12 cellular contexts compared by ENCODE assay signal in the genomic region with DNA sequence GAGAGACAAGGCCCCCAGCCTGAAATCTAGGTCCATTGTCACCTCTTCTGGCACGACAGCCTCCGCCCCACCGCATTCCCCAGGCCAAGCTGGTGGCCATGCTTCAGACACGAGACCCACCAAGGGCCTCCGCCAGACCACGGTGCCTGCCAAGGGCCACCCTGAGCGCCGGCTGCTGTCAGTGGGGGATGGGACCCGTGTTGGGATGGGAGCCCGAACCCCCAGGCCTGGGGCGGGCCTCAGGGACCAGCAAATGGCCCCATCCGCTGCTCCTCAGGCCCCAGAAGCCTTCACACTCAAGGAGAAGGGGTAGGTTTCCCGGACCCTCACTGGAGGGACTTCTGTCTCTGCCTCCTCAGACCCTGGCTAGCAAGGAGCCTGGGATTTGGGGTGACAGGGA. TPM values are rescaled to one million over a fixed set of nuclear protein-coding genes. Genes with fewer than 3 reads are reported as not detected.
DNase-seq lines count a peak whose midpoint lies in the region; ATAC-seq and TF ChIP-seq lines count a peak whose summit lies in the region.
"Had no signal": no experiment of that assay in that cellular context is flagged by ENCODE, and none has a peak within 500 bp of the region (broad histone marks: within the 10 kb centered on the region; RNA-seq: fewer than 3 reads in every experiment).

No MANE protein-coding gene starts in this region.

- H3K4me1 Mint-ChIP-seq in activated T-cell treated with anti-CD3 and anti-CD28 coated beads, Interleukin-2, amount 50 U/mL, for 72 hours (ENCODE audit: low read depth): peaks cover 12% of the 10 kb centered on the region

- no peaks in the 10 kb centered on the region for H3K9me3 Mint-ChIP-seq in activated T-cell treated with anti-CD3 and anti-CD28 coated beads, Interleukin-2, amount 50 U/mL, for 72 hours
- H3K9me3 Mint-ChIP-seq: CD14-positive monocyte had no signal

- H3K9me3 ChIP-seq in PC-3 (ENCODE audit: low read length) (no peaks in the 10 kb centered on the region), smooth muscle cell (replicated peaks; ENCODE audit: low read depth) (no peaks in the 10 kb centered on the region)
- H3K9me3 ChIP-seq: psoas muscle had no signal

- H3K9me2 ChIP-seq in PC-3 (replicated peaks; ENCODE audit: low read length): no peaks in the 10 kb centered on the region

- H3F3A ChIP-seq in PC-3 (ENCODE audit: low read length, unreplicated experiment): no peaks in the 10 kb centered on the region
- no peaks in the 10 kb centered on the region for H3F3A ChIP-seq in smooth muscle cell (ENCODE audit: low read depth)

- DNase-seq in activated T-cell treated with anti-CD3 and anti-CD28 coated beads, Interleukin-2, amount 50 U/mL, for 72 hours: no peak
- no peak for DNase-seq in activated T-cell treated with anti-CD3 and anti-CD28 coated beads, Interleukin-2, amount 50 U/mL, for 1 hour
- no peak for DNase-seq in PC-3
- peak; percentile 15 for DNase-seq in epidermal melanocyte (ENCODE audit: insufficient read length, low spot score)
- DNase-seq in smooth muscle cell (lab: John Stamatoyannopoulos, UW; ENCODE audit: unreplicated experiment): no peak
- no peak for DNase-seq in NCI-H1694 (lab: John Stamatoyannopoulos, UW)
- DNase-seq in dedifferentiated amniotic fluid mesenchymal stem cell (ENCODE audit: extremely low spot score): no peak
- DNase-seq: activated CD8-positive, alpha-beta memory T cell treated with anti-CD3 and anti-CD28 coated beads, Interleukin-2, amount 50 U/mL, for 4 hours; NCI-H1930; psoas muscle had no signal

- ATAC-seq in activated T-cell treated with anti-CD3 and anti-CD28 coated beads, Interleukin-2, amount 50 U/mL, for 72 hours (replicated peaks in 1 of 2): no peak
- ATAC-seq in PC-3 (no peak), GM19452 (IDR thresholded peaks at IDR 0.05; ENCODE audit: unreplicated experiment) (no peak)

- CTCF ChIA-PET in PC-3 (lab: Charles Lee): no interaction called here

- BruUV-seq in PC-3 (replicated peaks; lab: Mats Ljungman, UMichigan): no TSS peak

- H3K27ac Mint-ChIP-seq in activated T-cell treated with anti-CD3 and anti-CD28 coated beads, Interleukin-2, amount 50 U/mL, for 72 hours: no peak overlapping the region

- H3K79me2 ChIP-seq in PC-3 (ENCODE audit: low read length) (peaks cover 14% of the 10 kb centered on the region), smooth muscle cell (ENCODE audit: low read depth) (no peaks in the 10 kb centered on the region)

- WGBS in smooth muscle cell (ENCODE audit: low lambda C conversion rate): 90% methylated on average over 13 of the region's 13 CpGs

- POLR2A ChIA-PET in PC-3 (lab: Charles Lee; ENCODE audit: unreplicated experiment): no interaction called here

- peaks cover 2 to 10% of the 10 kb centered on the region in 2 donors for H3K36me3 Mint-ChIP-seq in activated T-cell treated with anti-CD3 and anti-CD28 coated beads, Interleukin-2, amount 50 U/mL, for 72 hours (ENCODE audit: insufficient read depth in 2 of 2)

- H3K27me3 Mint-ChIP-seq in activated T-cell treated with anti-CD3 and anti-CD28 coated beads, Interleukin-2, amount 50 U/mL, for 72 hours (ENCODE audit: low read depth): no peaks in the 10 kb centered on the region

- H4K20me1 ChIP-seq in PC-3 (ENCODE audit: low read length) (no peaks in the 10 kb centered on the region), smooth muscle cell (ENCODE audit: low read depth) (no peaks in the 10 kb centered on the region)

- peak overlapping the region; percentile 74; the same call in 1 of the 2 replicates for H3K9ac ChIP-seq in PC-3 (ENCODE audit: low read length)
- H3K9ac ChIP-seq in smooth muscle cell (ENCODE audit: low read depth): no peak overlapping the region

- peak overlapping the region; percentile 74 for H3K4me3 ChIP-seq in PC-3 (ENCODE audit: low read length)
- H3K4me3 ChIP-seq in smooth muscle cell: no peak overlapping the region

- H3K4me2 ChIP-seq in PC-3 (ENCODE audit: low read length) (peak overlapping the region; percentile 95), smooth muscle cell (peak overlapping the region; percentile 84)

- H3K4me1 ChIP-seq in PC-3 (ENCODE audit: insufficient read depth, low read length) (peaks cover 14% of the 10 kb centered on the region), smooth muscle cell (ENCODE audit: low read depth) (peaks cover 7% of the 10 kb centered on the region)

- H3K27ac ChIP-seq in PC-3 (ENCODE audit: low read length) (no peak overlapping the region), smooth muscle cell (ENCODE audit: low read depth) (no peak overlapping the region)
- H3K27ac ChIP-seq: psoas muscle had no signal

- H3K36me3 ChIP-seq in PC-3 (ENCODE audit: low read depth, low read length): no peaks in the 10 kb centered on the region
- no peaks in the 10 kb centered on the region for H3K36me3 ChIP-seq in smooth muscle cell (ENCODE audit: low read depth)

- no peak overlapping the region for H2AFZ ChIP-seq in PC-3 (ENCODE audit: low read length)
- no peak overlapping the region for H2AFZ ChIP-seq in smooth muscle cell (ENCODE audit: low read depth)

- H3K4me3 Mint-ChIP-seq in activated T-cell treated with anti-CD3 and anti-CD28 coated beads, Interleukin-2, amount 50 U/mL, for 72 hours: peak overlapping the region; percentile 87 to 91

- intact Hi-C loops in PC-3 (cut with micrococcal nuclease): no loop called here

- TF ChIP-seq CTCF in PC-3 (conservative IDR thresholded peaks at IDR 0.05; ENCODE audit: low read depth, low read length) (no peak), smooth muscle cell (IDR thresholded peaks at IDR 0.05; ENCODE audit: borderline replicate concordance, insufficient read depth, poor library complexity, severe bottlenecking) (no peak)

- H3K27me3 ChIP-seq in PC-3 (ENCODE audit: low read length) (no peaks in the 10 kb centered on the region), smooth muscle cell (ENCODE audit: low read depth) (no peaks in the 10 kb centered on the region)

RNA-seq across cellular contexts. Expression of a gene that starts 1.0 kb away (rescaled TPM):
- 10 to 100 TPM; 23.0 to 32.7 TPM for total RNA-seq in activated T-cell treated with anti-CD3 and anti-CD28 coated beads, Interleukin-2, amount 50 U/mL, for 72 hours
- 35.5 and 44.9 TPM in 2 replicates for total RNA-seq in PC-3 (2014; rRNA removed)
- 4.7 and 8.0 TPM in 2 replicates for total RNA-seq in smooth muscle cell
- 8.5 and 13.3 TPM in 2 replicates for polyA plus RNA-seq in smooth muscle cell

RNA-seq across cellular contexts. Expression of a gene that starts 10.2 kb away (rescaled TPM):
- not detected for total RNA-seq in activated T-cell treated with anti-CD3 and anti-CD28 coated beads, Interleukin-2, amount 50 U/mL, for 72 hours
- not detected in 2 replicates for total RNA-seq in PC-3 (2014; rRNA removed)
- total RNA-seq in smooth muscle cell: 0.18 and 5.2 TPM in 2 replicates
- 0.23 and 0.57 TPM in 2 replicates for polyA plus RNA-seq in smooth muscle cell
- polyA plus RNA-seq: CD14-positive monocyte had no signal

RNA-seq across cellular contexts. Expression of a gene that starts 14.0 kb away (rescaled TPM):
- 10 to 100 TPM; 13.6 to 20.4 TPM for total RNA-seq in activated T-cell treated with anti-CD3 and anti-CD28 coated beads, Interleukin-2, amount 50 U/mL, for 72 hours
- 11.3 and 15.2 TPM in 2 replicates for total RNA-seq in PC-3 (2014; rRNA removed)
- 5.1 and 9.2 TPM in 2 replicates for total RNA-seq in smooth muscle cell
- 4.9 and 5.5 TPM in 2 replicates for polyA plus RNA-seq in smooth muscle cell

RNA-seq across cellular contexts. Expression of a gene that starts 31.7 kb away (rescaled TPM):
- total RNA-seq in activated T-cell treated with anti-CD3 and anti-CD28 coated beads, Interleukin-2, amount 50 U/mL, for 72 hours: 10 to 100 TPM; 49.2 to 68.6 TPM
- total RNA-seq in PC-3 (2014; rRNA removed): 26.8 and 31.4 TPM in 2 replicates
- total RNA-seq in smooth muscle cell: 3.6 and 4.9 TPM in 2 replicates
- polyA plus RNA-seq in smooth muscle cell: 6.6 and 12.8 TPM in 2 replicates

RNA-seq across cellular contexts. Expression of a gene that starts 52.8 kb away (rescaled TPM):
- 10 to 100 TPM; 94.2 to 94.8 TPM for total RNA-seq in activated T-cell treated with anti-CD3 and anti-CD28 coated beads, Interleukin-2, amount 50 U/mL, for 72 hours
- total RNA-seq in PC-3 (2014; rRNA removed): 67.4 and 80.2 TPM in 2 replicates
- 50.5 and 99.2 TPM in 2 replicates for total RNA-seq in smooth muscle cell
- 207 and 265 TPM in 2 replicates for polyA plus RNA-seq in smooth muscle cell
